ENCODE assay signal across 8 cellular contexts in genomic region chr10:28302668-28303488, GRCh38. TPM values are rescaled to one million over a fixed set of nuclear protein-coding genes. Genes with fewer than 3 reads are reported as not detected.
DNase-seq lines count a peak whose midpoint lies in the region; ATAC-seq and TF ChIP-seq lines count a peak whose summit lies in the region.

Gene MPP7 (minus strand): TSS chr10:28303064. CDS start chr10:28238604, 64,460 bp downstream.

- peak within 1 kb of the TSS; percentile 81 for H2AFZ ChIP-seq in OCI-LY7 (ENCODE audit: low read length)

- H3K9me3 ChIP-seq in OCI-LY7 (ENCODE audit: low read length): no peaks in the 10 kb centered on the region

- peaks cover 19 to 27% (median 22%) of the 10 kb centered on the region in 3 donors for H3K4me1 Mint-ChIP-seq in IgD-negative memory B cell

- H3K27ac Mint-ChIP-seq in IgD-negative memory B cell: peak within 1 kb of the TSS; percentile 57 to 96 (median 87)

- peaks cover 1% of the 10 kb centered on the region for H3K36me3 Mint-ChIP-seq in IgD-negative memory B cell

- H3K36me3 ChIP-seq in OCI-LY7 (ENCODE audit: insufficient read depth, low read length): no peaks in the 10 kb centered on the region

- peak within 1 kb of the TSS; percentile 58 for H3K27ac ChIP-seq in OCI-LY7 (ENCODE audit: low read depth, low read length, poor library complexity, severe bottlenecking)

- peaks cover 20% of the 10 kb centered on the region for H3K27me3 Mint-ChIP-seq in IgD-negative memory B cell

- peaks cover 30% of the 10 kb centered on the region; the same call in 1 of the 2 replicates for H3K79me2 ChIP-seq in OCI-LY7 (ENCODE audit: insufficient read depth, low read depth, low read length)

- no peaks in the 10 kb centered on the region for H3K9me2 ChIP-seq in OCI-LY7 (ENCODE audit: insufficient read depth, low read length)

- CTCF ChIA-PET in OCI-LY7 (lab: Charles Lee; ENCODE audit: unreplicated experiment): interaction anchor here (0.5 to 2.8 kb wide), 11 partner anchors 9 to 85 kb away, joined by 3 to 28 read pairs (median 4); no protein-coding TSS in a partner anchor

- DNase-seq in DMS 273 treated with DMSO at 0.1 percent for 48 hours (lab: John Stamatoyannopoulos, UW): peak; percentile 80
- DNase-seq in OCI-LY7 (ENCODE audit: low spot score): peak; percentile 98
- DNase-seq in activated T-cell treated with anti-CD3 and anti-CD28 coated beads for 4 hours: peak; percentile 96
- peak; percentile 99 for DNase-seq in epithelial cell of esophagus (ENCODE audit: low read depth)
- peak; percentile 99 for DNase-seq in midbrain (lab: John Stamatoyannopoulos, UW)
- DNase-seq in stimulated activated CD8-positive, alpha-beta memory T cell treated with anti-CD3 and anti-CD28 coated beads, Interleukin-15, amount 100 ng/mL, for 4 hours (ENCODE audit: low read depth in 2 of 2): peak; percentile 91 to 96

- ATAC-seq in GM21619 (IDR thresholded peaks at IDR 0.05; ENCODE audit: unreplicated experiment): peak; percentile 100

- TF ChIP-seq CTCF in OCI-LY7 (conservative IDR thresholded peaks at IDR 0.05; ENCODE audit: low read length) (peak; percentile 55), epithelial cell of esophagus (IDR thresholded peaks at IDR 0.05; ENCODE audit: insufficient read depth, low read depth, low read length, missing control alignments) (peak; percentile 29)

- H3K4me3 Mint-ChIP-seq in IgD-negative memory B cell: peak within 1 kb of the TSS; percentile 91 to 98 (median 95)

- peaks cover 56% of the 10 kb centered on the region for H3K4me1 ChIP-seq in OCI-LY7 (ENCODE audit: insufficient read depth, low read length, poor library complexity, severe bottlenecking)

- peak within 1 kb of the TSS; percentile 73 for H3K4me3 ChIP-seq in OCI-LY7 (ENCODE audit: low read depth, low read length, poor library complexity, severe bottlenecking)
- peak within 1 kb of the TSS; percentile 71 for H3K4me3 ChIP-seq in epithelial cell of esophagus (ENCODE audit: low read length)

- intact Hi-C loops in OCI-LY7 (cut with micrococcal nuclease; ENCODE audit: unreplicated experiment): loop anchor here (1.0 to 5.0 kb wide), 6 partner anchors 21 to 126 kb away; no protein-coding TSS in a partner anchor

- BruUV-seq in OCI-LY7 (replicated peaks; lab: Mats Ljungman, UMichigan): no TSS peak

- H4K20me1 ChIP-seq in OCI-LY7 (ENCODE audit: insufficient read depth, low read length): no peaks in the 10 kb centered on the region

- POLR2A ChIA-PET in OCI-LY7 (lab: Charles Lee): interaction anchor here (0.6 to 3.8 kb wide), 27 partner anchors 10 to 90 kb away, joined by 3 to 35 read pairs (median 4); no protein-coding TSS in a partner anchor

- H3K4me2 ChIP-seq in OCI-LY7 (ENCODE audit: low read length): peak within 1 kb of the TSS; percentile 86

- no peaks in the 10 kb centered on the region for H3K9me3 Mint-ChIP-seq in IgD-negative memory B cell

RNA-seq across cellular contexts. Expression of gene MPP7, which starts in this region (rescaled TPM):
- polyA plus RNA-seq in IgD-negative memory B cell: 2.3 TPM
- total RNA-seq in OCI-LY7 (2014; rRNA removed; shearing (Covaris generic)): 15.0 and 20.4 TPM in 2 replicates
- total RNA-seq in OCI-LY7 (2022): 19.6 and 26.4 TPM in 2 replicates

Comparison
In these comparisons a context has a peak if more than half of its experiments do, and no peak if none do; other contexts are left out.
1. Peak in every context shown above with its lines: DNase-seq, ATAC-seq, H3K4me3 ChIP-seq and H3K27ac ChIP-seq.